In genomic region chr1:108813326-108813725, GRCh38 we compare ENCODE assay signal across 13 cellular contexts. TPM values are rescaled to one million over a fixed set of nuclear protein-coding genes. Genes with fewer than 3 reads are reported as not detected.
"Had no signal": no experiment of that assay in that cellular context is flagged by ENCODE, and none has a peak within 500 bp of the region (broad histone marks: within the 10 kb centered on the region; RNA-seq: fewer than 3 reads in every experiment).

No MANE protein-coding gene starts in this region.

- H3K9me3 ChIP-seq: esophagus muscularis mucosa, heart left ventricle, left lung, pancreas, testis had no signal

- H3K27me3 ChIP-seq: cardiac muscle cell, esophagus muscularis mucosa, foreskin keratinocyte, heart left ventricle, left lung, pancreas, testis had no signal

- H3K27ac ChIP-seq: cardiac muscle cell, pancreas, testis had no signal

- H3K36me3 ChIP-seq: pancreas had no signal

- FAIRE-seq: astrocyte, pancreas had no signal

- ATAC-seq: activated T-helper 17 cell treated with anti-CD3 and anti-CD28 coated beads, Interleukin-2, amount 50 U/mL, for 72 hours; foreskin keratinocyte; heart left ventricle; left lung; pancreas had no signal

- H3K4me3 ChIP-seq: cardiac muscle cell, esophagus muscularis mucosa, heart left ventricle, left lung, pancreas, testis had no signal

- DNase-seq: activated CD4-positive, alpha-beta T cell treated with anti-CD3 and anti-CD28 coated beads for 48 hours; activated CD8-positive, alpha-beta memory T cell treated with anti-CD3 and anti-CD28 coated beads for 24 hours; activated naive CD4-positive, alpha-beta T cell treated with anti-CD3 and anti-CD28 coated beads for 36 hours; foreskin keratinocyte; heart left ventricle; left lung; pancreas; stimulated activated CD4-positive, alpha-beta T cell treated with anti-CD3 and anti-CD28 coated beads, Interleukin-12 subunit alpha, Interleukin-12 subunit beta, amount 100 ng/mL, for 4 hours; testis had no signal

RNA-seq across cellular contexts. Expression of gene AKNAD1, which starts 43.6 kb away (rescaled TPM):
- total RNA-seq: activated naive CD4-positive, alpha-beta T cell treated with anti-CD3 and anti-CD28 coated beads for 36 hours; activated T-helper 17 cell treated with anti-CD3 and anti-CD28 coated beads, Interleukin-2, amount 50 U/mL, for 72 hours; astrocyte; cardiac muscle cell; left lung; pancreas had no signal
- polyA plus RNA-seq: cardiac muscle cell had no signal
